11 cellular contexts compared by ENCODE assay signal in genomic region chr12:1213205-1213604, GRCh38.
"Had no signal": no experiment of that assay in that cellular context is flagged by ENCODE, and none has a peak within 500 bp of the region (broad histone marks: within the 10 kb centered on the region; RNA-seq: fewer than 3 reads in every experiment).

No MANE protein-coding gene starts in this region.

- H3K36me3 Mint-ChIP-seq: naive B cell had no signal

- ATAC-seq: heart left ventricle, pancreas had no signal

- DNase-seq: activated effector memory CD4-positive, alpha-beta T cell treated with Interleukin-2 at 50 U/mL for 16 hours; caudate nucleus; effector CD4-positive, alpha-beta T cell; foreskin melanocyte; heart left ventricle; naive B cell; pancreas; retina; RPMI8226; SJCRH30; upper lobe of right lung had no signal

- H3K9me3 Mint-ChIP-seq: naive B cell had no signal

- H3K27me3 Mint-ChIP-seq: naive B cell had no signal
